19 cellular contexts compared by ENCODE assay signal in genomic region chr10:120386196-120386595, GRCh38.
DNase-seq lines count a peak whose midpoint lies in the region; ATAC-seq, FAIRE-seq and TF ChIP-seq lines count a peak whose summit lies in the region.
"Had no signal": no experiment of that assay in that cellular context is flagged by ENCODE, and none has a peak within 500 bp of the region (broad histone marks: within the 10 kb centered on the region; RNA-seq: fewer than 3 reads in every experiment).

No MANE protein-coding gene starts in this region.

- no peak for TF ChIP-seq RAD21 in SK-N-SH (IDR thresholded peaks at IDR 0.05; ENCODE audit: low read length)

- no peaks in the 10 kb centered on the region for H3K9me3 Mint-ChIP-seq in nephron progenitor cell
- H3K9me3 Mint-ChIP-seq in activated CD4-positive, alpha-beta T cell treated with anti-CD3 and anti-CD28 coated beads, Interleukin-2, amount 10 ng/mL, durations not matched to agents 24 days and 14 days: no peaks in the 10 kb centered on the region
- H3K9me3 Mint-ChIP-seq: CD8-positive, alpha-beta T cell; GM23338 had no signal

- peaks cover 23% of the 10 kb centered on the region for H3K4me1 Mint-ChIP-seq in nephron progenitor cell
- no peaks in the 10 kb centered on the region for H3K4me1 Mint-ChIP-seq in activated CD4-positive, alpha-beta T cell treated with anti-CD3 and anti-CD28 coated beads, Interleukin-2, amount 10 ng/mL, durations not matched to agents 24 days and 14 days
- H3K4me1 Mint-ChIP-seq: B cell had no signal

- no TSS peak for BruUV-seq in endothelial cell of umbilical vein (replicated peaks; lab: Mats Ljungman, UMichigan)

- no peaks in the 10 kb centered on the region for H3K9me2 ChIP-seq in SK-N-SH

- H2AFZ ChIP-seq in SK-N-SH (ENCODE audit: low read depth) (peak overlapping the region; percentile 36; the same call in 1 of the 2 replicates), endothelial cell of umbilical vein (ENCODE audit: low read depth, low read length) (no peak overlapping the region)
- H2AFZ ChIP-seq: GM23338 had no signal

- CTCF ChIA-PET in SK-N-SH (lab: Yijun Ruan, JAX) (no interaction called here), endothelial cell of umbilical vein (lab: Charles Lee) (interaction anchor here (1.2 kb wide), 1 partner anchor 49 kb away, joined by 3 read pairs; no protein-coding TSS in a partner anchor)

- H4K20me1 ChIP-seq in SK-N-SH (ENCODE audit: insufficient read depth): no peaks in the 10 kb centered on the region
- no peaks in the 10 kb centered on the region for H4K20me1 ChIP-seq in endothelial cell of umbilical vein (replicated peaks; ENCODE audit: control insufficient read depth, extremely low read depth, insufficient read depth, low read length)
- H4K20me1 ChIP-seq: BLaER1 treated with 17β-estradiol and CSF1 and Interleukin-3, amounts not matched to agents 10 nM and 100 nM had no signal

- dilution Hi-C loops in endothelial cell of umbilical vein (cut with MboI; ENCODE audit: extremely low pct_ligation_motif_present, low sequenced_read_pairs): no loop called here

- no peaks in the 10 kb centered on the region for H3K27me3 ChIP-seq in SK-N-SH (ENCODE audit: insufficient read depth)
- peaks cover 0 to 2% of the 10 kb centered on the region in 2 experiments for H3K27me3 ChIP-seq in endothelial cell of umbilical vein (ENCODE audit: control insufficient read depth in 2 of 2, insufficient read depth in 2 of 2, low read length in 2 of 2)
- H3K27me3 ChIP-seq: BLaER1 treated with 17β-estradiol and CSF1 and Interleukin-3, amounts not matched to agents 10 nM and 100 nM had no signal

- POLR2A ChIA-PET in SK-N-SH (lab: Yijun Ruan, JAX): no interaction called here
- POLR2A ChIA-PET in endothelial cell of umbilical vein (lab: Charles Lee): no interaction called here

- intact Hi-C loops in endothelial cell of umbilical vein (cut with micrococcal nuclease): no loop called here
- intact Hi-C loops in activated CD4-positive, alpha-beta T cell treated with anti-CD3 and anti-CD28 coated beads, Interleukin-2, amount 10 ng/mL, durations not matched to agents 24 days and 14 days (cut with micrococcal nuclease): no loop called here

- WGBS in SK-N-SH (ENCODE audit: low lambda C conversion rate): 86% methylated on average over 2 of the region's 2 CpGs

- no peak for DNase-seq in SK-N-SH
- DNase-seq in endothelial cell of umbilical vein (ENCODE audit: low read depth, low spot score): no peak
- DNase-seq in nephron progenitor cell: no peak
- DNase-seq in AML-193 (lab: John Stamatoyannopoulos, UW): no peak
- DNase-seq in activated CD4-positive, alpha-beta T cell treated with anti-CD3 and anti-CD28 coated beads for 4 hours: no peak
- no peak for DNase-seq in activated CD4-positive, alpha-beta T cell treated with anti-CD3 and anti-CD28 coated beads, Interleukin-2, amount 10 ng/mL, durations not matched to agents 24 days and 14 days
- no peak for DNase-seq in DMS79 treated with DMSO at 0.1 percent for 48 hours (lab: John Stamatoyannopoulos, UW)
- DNase-seq: 8988T; CD8-positive, alpha-beta T cell; DMS 273 treated with DMSO at 0.1 percent for 48 hours; DMS53; HCEC 1CT had no signal

- no peaks in the 10 kb centered on the region for H3K36me3 Mint-ChIP-seq in nephron progenitor cell (ENCODE audit: low read depth)
- H3K36me3 Mint-ChIP-seq in activated CD4-positive, alpha-beta T cell treated with anti-CD3 and anti-CD28 coated beads, Interleukin-2, amount 10 ng/mL, durations not matched to agents 24 days and 14 days (ENCODE audit: low read depth): no peaks in the 10 kb centered on the region
- H3K36me3 Mint-ChIP-seq: CD8-positive, alpha-beta T cell had no signal

- no peaks in the 10 kb centered on the region for H3K79me2 ChIP-seq in SK-N-SH (ENCODE audit: insufficient read depth)
- no peaks in the 10 kb centered on the region for H3K79me2 ChIP-seq in endothelial cell of umbilical vein (ENCODE audit: control insufficient read depth, insufficient read depth, low read length)

- H3K4me3 Mint-ChIP-seq in nephron progenitor cell: no peak overlapping the region
- no peak overlapping the region for H3K4me3 Mint-ChIP-seq in activated CD4-positive, alpha-beta T cell treated with anti-CD3 and anti-CD28 coated beads, Interleukin-2, amount 10 ng/mL, durations not matched to agents 24 days and 14 days
- H3K4me3 Mint-ChIP-seq: B cell; CD8-positive, alpha-beta T cell; GM23338 had no signal

- TF ChIP-seq EP300 in SK-N-SH (IDR thresholded peaks at IDR 0.05; ENCODE audit: borderline replicate concordance in 1 of 2, low read depth in 1 of 2, low read length in 1 of 2): no peak

- FAIRE-seq in endothelial cell of umbilical vein (lab: Jason Lieb, UNC): peak; percentile 12
- FAIRE-seq: G401.6, GM12891, H54 had no signal

- H3K4me1 ChIP-seq in SK-N-SH (ENCODE audit: control insufficient read depth in 1 of 2, insufficient read depth in 2 of 2, low read depth in 1 of 2, low read length in 1 of 2): peaks cover 0 to 25% of the 10 kb centered on the region in 2 experiments; a peak in 3 of 4 replicates
- H3K4me1 ChIP-seq in endothelial cell of umbilical vein (ENCODE audit: control insufficient read depth, extremely low read depth, insufficient read depth, low read length): no peaks in the 10 kb centered on the region
- H3K4me1 ChIP-seq: BLaER1 treated with 17β-estradiol and CSF1 and Interleukin-3, amounts not matched to agents 10 nM and 100 nM had no signal

- H3K4me2 ChIP-seq in SK-N-SH (0 out of 2 replicates have a peak overlapping the region, but pooled peaks have one; percentile 66), endothelial cell of umbilical vein (ENCODE audit: insufficient read depth, low read length) (no peak overlapping the region)
- H3K4me2 ChIP-seq: BLaER1 treated with 17β-estradiol and CSF1 and Interleukin-3, amounts not matched to agents 10 nM and 100 nM; GM23338 had no signal

- H3F3A ChIP-seq in SK-N-SH (replicated peaks; ENCODE audit: insufficient read depth): peaks cover 14% of the 10 kb centered on the region

- ATAC-seq in SK-N-SH treated with all-trans-retinoic acid at 6 μM for 48 hours: no peak
- ATAC-seq: CD8-positive, alpha-beta T cell; GM23338 had no signal

- H3K4me3 ChIP-seq in SK-N-SH (ENCODE audit: low read depth in 2 of 2, low read length in 1 of 2) (no peak overlapping the region), endothelial cell of umbilical vein (replicated peaks in 1 of 3; ENCODE audit: insufficient read depth in 1 of 3, low read depth in 1 of 3, low read length in 3 of 3) (no peak overlapping the region)
- H3K4me3 ChIP-seq: BLaER1 treated with 17β-estradiol and CSF1 and Interleukin-3, amounts not matched to agents 10 nM and 100 nM; GM23338 had no signal

- H3K27me3 Mint-ChIP-seq in nephron progenitor cell (ENCODE audit: low read depth, poor library complexity): peaks cover 19% of the 10 kb centered on the region
- H3K27me3 Mint-ChIP-seq in activated CD4-positive, alpha-beta T cell treated with anti-CD3 and anti-CD28 coated beads, Interleukin-2, amount 10 ng/mL, durations not matched to agents 24 days and 14 days: no peaks in the 10 kb centered on the region

- no peaks in the 10 kb centered on the region for H3K36me3 ChIP-seq in SK-N-SH (replicated peaks in 1 of 2; ENCODE audit: control insufficient read depth in 1 of 2, insufficient read depth in 2 of 2, low read length in 1 of 2)
- H3K36me3 ChIP-seq in endothelial cell of umbilical vein (ENCODE audit: control insufficient read depth in 2 of 2, extremely low read depth in 1 of 2, insufficient read depth in 2 of 2, low read length in 2 of 2): no peaks in the 10 kb centered on the region
- H3K36me3 ChIP-seq: BLaER1 treated with 17β-estradiol and CSF1 and Interleukin-3, amounts not matched to agents 10 nM and 100 nM had no signal

- H3K9me3 ChIP-seq in SK-N-SH: no peaks in the 10 kb centered on the region
- H3K9me3 ChIP-seq in endothelial cell of umbilical vein (replicated peaks; ENCODE audit: control insufficient read depth, insufficient read depth, low read length): no peaks in the 10 kb centered on the region
- H3K9me3 ChIP-seq: BLaER1 treated with 17β-estradiol and CSF1 and Interleukin-3, amounts not matched to agents 10 nM and 100 nM had no signal

- H3K27ac Mint-ChIP-seq in nephron progenitor cell: peak overlapping the region; percentile 59
- no peak overlapping the region for H3K27ac Mint-ChIP-seq in activated CD4-positive, alpha-beta T cell treated with anti-CD3 and anti-CD28 coated beads, Interleukin-2, amount 10 ng/mL, durations not matched to agents 24 days and 14 days
- H3K27ac Mint-ChIP-seq: B cell; CD8-positive, alpha-beta T cell; GM23338 had no signal

- TF ChIP-seq CTCF in SK-N-SH (IDR thresholded peaks at IDR 0.05) (no peak), endothelial cell of umbilical vein (IDR thresholded peaks at IDR 0.05; ENCODE audit: extremely low read depth in 1 of 2, insufficient read depth in 1 of 2, low read depth in 1 of 2, low read length in 2 of 2) (no peak), nephron progenitor cell (IDR thresholded peaks at IDR 0.05) (no peak)

- peak overlapping the region in 1 of 2 experiments; percentile 91; a peak in 2 of 4 replicates for H3K27ac ChIP-seq in SK-N-SH (ENCODE audit: low read depth in 2 of 2, low read length in 1 of 2)
- H3K27ac ChIP-seq in endothelial cell of umbilical vein (ENCODE audit: insufficient read depth, low read depth, low read length): no peak overlapping the region
- H3K27ac ChIP-seq: BLaER1 treated with 17β-estradiol and CSF1 and Interleukin-3, amounts not matched to agents 10 nM and 100 nM had no signal

- no peak for TF ChIP-seq POLR2A in endothelial cell of umbilical vein (IDR thresholded peaks at IDR 0.05; ENCODE audit: low read depth, low read length)

- no peaks in the 10 kb centered on the region for H3K9me1 ChIP-seq in endothelial cell of umbilical vein (replicated peaks; ENCODE audit: control insufficient read depth, extremely low read depth, insufficient read depth, low read length)

- H3K9ac ChIP-seq in SK-N-SH (peak overlapping the region; percentile 64; the same call in 1 of the 2 replicates), endothelial cell of umbilical vein (replicated peaks; ENCODE audit: extremely low read depth, insufficient read depth, low read length) (no peak overlapping the region)
- H3K9ac ChIP-seq: BLaER1 treated with 17β-estradiol and CSF1 and Interleukin-3, amounts not matched to agents 10 nM and 100 nM had no signal

TF ChIP-seq in SK-N-SH, 30 proteins besides CTCF, POLR2A, EP300 and RAD21 (continues in another document):
- TF ChIP-seq RCOR1 (IDR thresholded peaks at IDR 0.05; ENCODE audit: low read length): no peak
- no peak for TF ChIP-seq TEAD4 (IDR thresholded peaks at IDR 0.05; ENCODE audit: borderline replicate concordance, insufficient read depth)
- TF ChIP-seq MXI1 (IDR thresholded peaks at IDR 0.05; ENCODE audit: low read depth, low read length): no peak

TF ChIP-seq in SK-N-SH treated with all-trans-retinoic acid at 6 μM for 48 hours, 23 proteins besides CTCF, POLR2A, EP300 and RAD21 (continues in another document):
- no peak for TF ChIP-seq SNAI2 (CRISPR knock-in tag; IDR thresholded peaks at IDR 0.05)

TF ChIP-seq in endothelial cell of umbilical vein, 7 proteins besides CTCF, POLR2A, EP300 and RAD21 (continues in another document):
- TF ChIP-seq EZH2 (IDR thresholded peaks at IDR 0.05; ENCODE audit: borderline replicate concordance, low read depth, low read length, severe bottlenecking): no peak
- TF ChIP-seq GATA2 (IDR thresholded peaks at IDR 0.05; ENCODE audit: insufficient read depth, insufficient read length, low read depth, low read length): no peak
